20 cellular contexts compared by ENCODE assay signal in genomic region chr16:47276522-47276921, GRCh38.
A peak's percentile ranks its signal among the peaks of the same experiment; 100 is the strongest.
DNase-seq lines count a peak whose midpoint lies in the region; ATAC-seq and TF ChIP-seq lines count a peak whose summit lies in the region.
"Had no signal": no experiment of that assay in that cellular context is flagged by ENCODE, and none has a peak within 500 bp of the region (broad histone marks: within the 10 kb centered on the region; RNA-seq: fewer than 3 reads in every experiment).

No MANE protein-coding gene starts in this region.

- TF ChIP-seq CTCF in gastrocnemius medialis (IDR thresholded peaks at IDR 0.05 in 4 of 5, conservative IDR thresholded peaks at IDR 0.05 in 1 of 5), result no peak

- in situ Hi-C loops in gastrocnemius medialis (cut with MboI; ENCODE audit: low sequenced_read_pairs in 4 of 4), result no loop called here

- no peaks in the 10 kb centered on the region for H3K27me3 ChIP-seq in gastrocnemius medialis
- no peaks in the 10 kb centered on the region for H3K27me3 ChIP-seq in skeletal muscle tissue (ENCODE audit: control insufficient read depth in 3 of 3, insufficient read depth in 3 of 3, low read length in 3 of 3)
- H3K27me3 ChIP-seq: BLaER1 treated with 17β-estradiol and CSF1 and Interleukin-3, amounts not matched to agents 10 nM and 100 nM had no signal

- intact Hi-C loops in gastrocnemius medialis (cut with DNase I; ENCODE audit: low total_unique reads), result no loop called here

- peaks cover 18 to 21% of the 10 kb centered on the region in 2 donors for H3K4me1 ChIP-seq in gastrocnemius medialis
- peaks cover 0 to 4% (median 0%) of the 10 kb centered on the region in 3 donors for H3K4me1 ChIP-seq in skeletal muscle tissue (ENCODE audit: control insufficient read depth in 3 of 3, insufficient read depth in 3 of 3, low read length in 3 of 3)
- H3K4me1 ChIP-seq: A549; BLaER1 treated with 17β-estradiol and CSF1 and Interleukin-3, amounts not matched to agents 10 nM and 100 nM; Caco-2 had no signal

- TF ChIP-seq POLR2A in gastrocnemius medialis (IDR thresholded peaks at IDR 0.05), result no peak

- H3K27ac ChIP-seq in gastrocnemius medialis (peak overlapping the region in 3 of 4 donors; percentile 32 to 55 (median 54)), skeletal muscle tissue (ENCODE audit: low read depth, low read length) (peak overlapping the region; percentile 15)
- H3K27ac ChIP-seq: 22Rv1; A549; BLaER1 treated with 17β-estradiol and CSF1 and Interleukin-3, amounts not matched to agents 10 nM and 100 nM; C4-2B had no signal

- no peak overlapping the region for H3K9ac ChIP-seq in skeletal muscle tissue (ENCODE audit: low read depth in 1 of 3, low read length in 3 of 3)
- H3K9ac ChIP-seq: BLaER1 treated with 17β-estradiol and CSF1 and Interleukin-3, amounts not matched to agents 10 nM and 100 nM had no signal

- ATAC-seq in gastrocnemius medialis (peak; percentile 81 to 83), GM18873 (IDR thresholded peaks at IDR 0.05; ENCODE audit: low FRiP score, unreplicated experiment) (no peak)
- ATAC-seq: A549; CD8-positive, alpha-beta T cell; GM12878 had no signal

- H3K36me3 ChIP-seq in gastrocnemius medialis, result no peaks in the 10 kb centered on the region
- no peaks in the 10 kb centered on the region for H3K36me3 ChIP-seq in skeletal muscle tissue (ENCODE audit: control insufficient read depth in 3 of 3, insufficient read depth in 3 of 3, low read length in 3 of 3)

- DNase-seq in NCI-H2171 treated with DMSO at 0.1 percent for 48 hours (lab: John Stamatoyannopoulos, UW) (peak; percentile 1), NCI-H2171 (lab: John Stamatoyannopoulos, UW) (no peak), gastrocnemius medialis (no peak), DMS53 (lab: John Stamatoyannopoulos, UW) (no peak)
- DNase-seq: AML-193; Caco-2; Calu3; CD4-positive, alpha-beta T cell; CD8-positive, alpha-beta T cell; DMS79; DND-41; EL; GDM1 had no signal

- H3K4me3 ChIP-seq in gastrocnemius medialis (no peak overlapping the region), skeletal muscle tissue (ENCODE audit: low read length in 3 of 3) (peak overlapping the region in 1 of 3 donors; percentile 5)
- H3K4me3 ChIP-seq: A549; BLaER1 treated with 17β-estradiol and CSF1 and Interleukin-3, amounts not matched to agents 10 nM and 100 nM; GM12878 had no signal

- no peaks in the 10 kb centered on the region for H3K9me3 ChIP-seq in gastrocnemius medialis
- H3K9me3 ChIP-seq in skeletal muscle tissue (ENCODE audit: control insufficient read depth in 3 of 3, low read length in 3 of 3), result no peaks in the 10 kb centered on the region
- H3K9me3 ChIP-seq: A549, Caco-2 had no signal
